ENCODE assay signal across 11 cellular contexts in the genomic region with DNA sequence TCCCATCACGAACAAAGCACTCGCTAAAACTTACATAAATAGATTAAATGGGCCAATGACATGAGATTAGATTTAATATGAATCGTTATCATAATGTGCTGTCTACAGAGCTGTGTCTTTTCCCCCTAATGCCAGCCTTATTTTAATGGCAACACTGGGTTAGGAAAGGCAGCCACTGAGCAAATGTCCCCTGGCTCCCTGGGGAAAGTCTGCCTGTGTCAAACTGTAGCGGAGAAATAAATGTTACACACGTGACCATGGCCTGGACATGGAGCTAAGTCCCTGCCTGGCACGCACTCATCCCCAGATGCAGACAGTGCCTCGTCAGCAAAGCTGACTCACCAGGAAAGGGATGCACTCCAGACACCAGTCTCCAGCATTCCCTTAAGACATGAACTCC.
DNase-seq lines count a peak whose midpoint lies in the region; ATAC-seq and TF ChIP-seq lines count a peak whose summit lies in the region.
"Had no signal": no experiment of that assay in that cellular context is flagged by ENCODE, and none has a peak within 500 bp of the region (broad histone marks: within the 10 kb centered on the region; RNA-seq: fewer than 3 reads in every experiment).

No MANE protein-coding gene starts in this region.

- in situ Hi-C loops in G401 (cut with HindIII; ENCODE audit: low sequenced_read_pairs), result no loop called here
- in situ Hi-C loops in transverse colon (cut with MboI; ENCODE audit: low pct_ligation_motif_present in 1 of 4, low pct_unique_long_range_greater_than_20kb in 1 of 4, low sequenced_read_pairs in 3 of 4), result loop anchor here in 3 of 4 donors (10.0 to 25.0 kb wide), 3 partner anchors 118 to 281 kb away; no protein-coding TSS in a partner anchor

- H3K27ac ChIP-seq in colonic mucosa (no peak overlapping the region), transverse colon (no peak overlapping the region), ovary (no peak overlapping the region), gastroesophageal sphincter (no peak overlapping the region)

- intact Hi-C loops in colonic mucosa (cut with DNase I) (no loop called here), mucosa of descending colon (cut with DNase I, micrococcal nuclease) (loop anchor here in 1 of 2 donors (5.0 kb wide), 1 partner anchor 278 kb away; no protein-coding TSS in a partner anchor), transverse colon (cut with DNase I; ENCODE audit: low total_unique reads) (no loop called here), ovary (cut with DNase I) (no loop called here)

- DNase-seq in DMS153 treated with DMSO at 0.1 percent for 48 hours (lab: John Stamatoyannopoulos, UW; ENCODE audit: unreplicated experiment) (peak; percentile 53), NCI-H446 treated with DMSO at 0.1 percent for 48 hours (lab: John Stamatoyannopoulos, UW) (peak; percentile 28), colonic mucosa (peak; percentile 37), mucosa of descending colon (peak in 1 of 3 donors; percentile 29), G401 (ENCODE audit: low spot score) (no peak), transverse colon (no peak), ovary (no peak)
- DNase-seq: activated CD4-positive, alpha-beta memory T cell treated with anti-CD3 and anti-CD28 coated beads for 36 hours; activated naive CD8-positive, alpha-beta T cell treated with anti-CD3 and anti-CD28 coated beads for 36 hours; naive thymus-derived CD4-positive, alpha-beta T cell had no signal

- peak; percentile 50 for ATAC-seq in mucosa of descending colon
- ATAC-seq in gastroesophageal sphincter, result no peak
- ATAC-seq: naive thymus-derived CD4-positive, alpha-beta T cell had no signal

- TF ChIP-seq CTCF in colonic mucosa (IDR thresholded peaks at IDR 0.05) (no peak), mucosa of descending colon (IDR thresholded peaks at IDR 0.05) (no peak), transverse colon (IDR thresholded peaks at IDR 0.05) (no peak), ovary (IDR thresholded peaks at IDR 0.05) (no peak), gastroesophageal sphincter (IDR thresholded peaks at IDR 0.05) (no peak)

- H3K36me3 ChIP-seq in colonic mucosa (no peaks in the 10 kb centered on the region), mucosa of descending colon (ENCODE audit: low read depth) (no peaks in the 10 kb centered on the region), transverse colon (no peaks in the 10 kb centered on the region), ovary (no peaks in the 10 kb centered on the region), gastroesophageal sphincter (no peaks in the 10 kb centered on the region)

- 50 to 66% methylated on average over 3 to 7 of the region's 7 CpGs for WGBS in transverse colon (ENCODE audit: low coverage in 1 of 2), 2 donors
- WGBS in ovary, 3 donors, result 44 to 55% (median 50%) methylated on average over 7 of the region's 7 CpGs
- 60 to 61% methylated on average over 3 to 6 of the region's 7 CpGs for WGBS in gastroesophageal sphincter (ENCODE audit: low coverage in 1 of 2), 2 donors

- H3K4me3 ChIP-seq in colonic mucosa (no peak overlapping the region), mucosa of descending colon (no peak overlapping the region), transverse colon (no peak overlapping the region), ovary (no peak overlapping the region), gastroesophageal sphincter (no peak overlapping the region)

- no peaks in the 10 kb centered on the region for H3K27me3 ChIP-seq in colonic mucosa
- peaks cover 23% of the 10 kb centered on the region for H3K27me3 ChIP-seq in transverse colon
- no peaks in the 10 kb centered on the region for H3K27me3 ChIP-seq in ovary
- H3K27me3 ChIP-seq in gastroesophageal sphincter, result peaks cover 59% of the 10 kb centered on the region

- no peaks in the 10 kb centered on the region for H3K4me1 ChIP-seq in colonic mucosa
- H3K4me1 ChIP-seq in mucosa of descending colon (ENCODE audit: low read depth), result no peaks in the 10 kb centered on the region
- H3K4me1 ChIP-seq in transverse colon, result peaks cover 0 to 3% (median 2%) of the 10 kb centered on the region in 4 donors
- no peaks in the 10 kb centered on the region for H3K4me1 ChIP-seq in ovary (ENCODE audit: insufficient read depth)
- no peaks in the 10 kb centered on the region for H3K4me1 ChIP-seq in gastroesophageal sphincter

- TF ChIP-seq EP300 in transverse colon (IDR thresholded peaks at IDR 0.05; ENCODE audit: low read depth) (no peak), ovary (IDR thresholded peaks at IDR 0.05) (no peak), gastroesophageal sphincter (IDR thresholded peaks at IDR 0.05) (no peak)

- H3K9me3 ChIP-seq in colonic mucosa (no peaks in the 10 kb centered on the region), mucosa of descending colon (no peaks in the 10 kb centered on the region), transverse colon (no peaks in the 10 kb centered on the region), ovary (no peaks in the 10 kb centered on the region), gastroesophageal sphincter (peaks cover 0 to 25% (median 0%) of the 10 kb centered on the region in 3 donors)

- H3K9ac ChIP-seq in colonic mucosa (ENCODE audit: low read depth in 2 of 2, low read length in 2 of 2), result no peak overlapping the region

- TF ChIP-seq POLR2A in transverse colon (IDR thresholded peaks at IDR 0.05) (no peak), ovary (IDR thresholded peaks at IDR 0.05) (no peak), gastroesophageal sphincter (IDR thresholded peaks at IDR 0.05) (no peak)

Comparison
In these comparisons a context has a peak if more than half of its experiments do, and no peak if none do; other contexts are left out.
1. DNase-seq: peak in DMS153 treated with DMSO at 0.1 percent for 48 hours (single experiment), NCI-H446 treated with DMSO at 0.1 percent for 48 hours (single experiment) and colonic mucosa (single experiment); none in G401 (single experiment), transverse colon (single experiment) and ovary (0 of 5).